18 cellular contexts compared by ENCODE assay signal in genomic region chr7:90180649-90181048, GRCh38. TPM values are rescaled to one million over a fixed set of nuclear protein-coding genes. Genes with fewer than 3 reads are reported as not detected.
DNase-seq lines count a peak whose midpoint lies in the region; ATAC-seq and TF ChIP-seq lines count a peak whose summit lies in the region.
"Had no signal": no experiment of that assay in that cellular context is flagged by ENCODE, and none has a peak within 500 bp of the region (broad histone marks: within the 10 kb centered on the region; RNA-seq: fewer than 3 reads in every experiment).

No MANE protein-coding gene starts in this region.

- DNase-seq in DMS53 (lab: John Stamatoyannopoulos, UW) (peak; percentile 33), HT-29 (ENCODE audit: low spot score) (peak; percentile 32), activated B cell treated with CpG ODN at 0.5 μM for 24 hours (no peak), foreskin keratinocyte (no peak), NCI-H2196 (lab: John Stamatoyannopoulos, UW; ENCODE audit: unreplicated experiment) (no peak), Ammon's horn (ENCODE audit: low spot score) (no peak)
- DNase-seq in activated CD8-positive, alpha-beta memory T cell treated with anti-CD3 and anti-CD28 coated beads, Interleukin-2, amount 50 U/mL, for 4 hours, result no peak
- DNase-seq: activated T-cell treated with anti-CD3 and anti-CD28 coated beads, Interleukin-2, amount 50 U/mL, for 24 hours; amygdala; cortex of kidney; mucosa of descending colon; NCI-H1436; ovary; Peyer's patch; substantia nigra; T-helper 17 cell had no signal

- peak overlapping the region; percentile 53 for H3K27ac Mint-ChIP-seq in activated B cell treated with CpG ODN at 0.5 μM for 24 hours
- H3K27ac Mint-ChIP-seq: activated T-cell treated with anti-CD3 and anti-CD28 coated beads, Interleukin-2, amount 50 U/mL, for 24 hours; T-helper 17 cell had no signal

- intact Hi-C loops in activated B cell treated with CpG ODN at 0.5 μM for 24 hours (cut with micrococcal nuclease), result no loop called here

- H3K27ac ChIP-seq in foreskin keratinocyte, result peak overlapping the region; percentile 26
- H3K27ac ChIP-seq: esophagus muscularis mucosa, ovary, Peyer's patch had no signal

- H3K4me3 Mint-ChIP-seq in activated B cell treated with CpG ODN at 0.5 μM for 24 hours, result no peak overlapping the region
- H3K4me3 Mint-ChIP-seq: activated T-cell treated with anti-CD3 and anti-CD28 coated beads, Interleukin-2, amount 50 U/mL, for 24 hours; T-helper 17 cell had no signal

- peaks cover 32% of the 10 kb centered on the region for H3K4me1 ChIP-seq in foreskin keratinocyte
- H3K4me1 ChIP-seq: Peyer's patch had no signal

- peaks cover 4% of the 10 kb centered on the region for H3K9me3 Mint-ChIP-seq in activated B cell treated with CpG ODN at 0.5 μM for 24 hours
- H3K9me3 Mint-ChIP-seq: activated T-cell treated with anti-CD3 and anti-CD28 coated beads, Interleukin-2, amount 50 U/mL, for 24 hours had no signal

- CTCF ChIA-PET in activated B cell treated with CpG ODN at 0.5 μM for 24 hours (lab: Charles Lee), result no interaction called here

- POLR2A ChIA-PET in activated B cell treated with CpG ODN at 0.5 μM for 24 hours (lab: Charles Lee), result no interaction called here

- no peak for TF ChIP-seq CTCF in activated B cell treated with CpG ODN at 0.5 μM for 24 hours (IDR thresholded peaks at IDR 0.05)
- no peak for TF ChIP-seq CTCF in foreskin keratinocyte (conservative IDR thresholded peaks at IDR 0.05)

- H3K36me3 Mint-ChIP-seq in activated B cell treated with CpG ODN at 0.5 μM for 24 hours (ENCODE audit: low read depth), result no peaks in the 10 kb centered on the region

- no peak for ATAC-seq in activated B cell treated with CpG ODN at 0.5 μM for 24 hours (ENCODE audit: low read depth)
- ATAC-seq in foreskin keratinocyte, result no peak
- ATAC-seq in HG02870 (IDR thresholded peaks at IDR 0.05; ENCODE audit: unreplicated experiment), result no peak
- ATAC-seq: mucosa of descending colon, T-helper 17 cell had no signal

- H3K4me1 Mint-ChIP-seq in activated B cell treated with CpG ODN at 0.5 μM for 24 hours, result peaks cover 23% of the 10 kb centered on the region
- H3K4me1 Mint-ChIP-seq: T-helper 17 cell had no signal

- no peaks in the 10 kb centered on the region for H3K27me3 ChIP-seq in foreskin keratinocyte
- H3K27me3 ChIP-seq: esophagus muscularis mucosa, ovary, Peyer's patch had no signal

- H3K27me3 Mint-ChIP-seq in activated B cell treated with CpG ODN at 0.5 μM for 24 hours, result no peaks in the 10 kb centered on the region

RNA-seq across cellular contexts. Expression of gene STEAP1, which starts 26.4 kb away (rescaled TPM):
- 3.4 and 5.9 TPM in 2 replicates for total RNA-seq in HT-29 (2014; rRNA removed; shearing (Covaris generic))
- total RNA-seq in activated B cell treated with CpG ODN at 0.5 μM for 24 hours, result 0.80 and 0.86 TPM in 2 replicates
- 18.6 and 23.4 TPM in 2 replicates for total RNA-seq in foreskin keratinocyte
- 18.1 and 21.2 TPM in 2 replicates for polyA plus RNA-seq in foreskin keratinocyte
- total RNA-seq: T-helper 17 cell had no signal

RNA-seq across cellular contexts. Expression of gene STEAP2, which starts 30.9 kb away (rescaled TPM):
- total RNA-seq in HT-29 (2014; rRNA removed; shearing (Covaris generic)), result 8.2 and 13.8 TPM in 2 replicates
- total RNA-seq in activated B cell treated with CpG ODN at 0.5 μM for 24 hours (not detected in 2 replicates), foreskin keratinocyte (5.1 and 6.1 TPM in 2 replicates)
- polyA plus RNA-seq in foreskin keratinocyte, result 1.8 and 1.9 TPM in 2 replicates
- total RNA-seq: T-helper 17 cell had no signal

Comparison
In these comparisons a context has a peak if more than half of its experiments do, and no peak if none do; other contexts are left out.
1. DNase-seq: peak in DMS53 (single experiment) and HT-29 (single experiment); none in activated B cell treated with CpG ODN at 0.5 μM for 24 hours (single experiment), foreskin keratinocyte (0 of 2), NCI-H2196 (single experiment), Ammon's horn (single experiment) and activated CD8-positive, alpha-beta memory T cell treated with anti-CD3 and anti-CD28 coated beads, Interleukin-2, amount 50 U/mL, for 4 hours (single experiment).